Comparison of ENCODE assay signal across 7 cellular contexts in the genomic region with DNA sequence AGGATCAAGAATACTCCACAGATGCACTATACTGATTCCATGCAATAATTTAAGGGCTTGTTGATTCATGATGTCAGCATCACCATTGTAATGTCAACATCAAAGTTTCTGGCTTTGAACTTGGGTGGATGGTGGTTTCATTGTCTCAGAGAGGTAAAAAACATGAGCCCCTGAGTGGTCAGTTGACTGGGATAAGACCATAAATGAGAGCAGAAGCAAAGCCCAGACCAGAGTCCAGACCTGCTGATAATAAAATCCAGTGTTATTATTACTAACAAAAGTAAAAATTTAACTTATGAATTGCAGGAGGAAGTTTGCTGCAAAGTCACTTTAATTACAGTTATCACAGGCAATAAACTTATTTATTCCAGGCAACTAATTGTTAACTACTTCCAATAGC.
"Had no signal": no experiment of that assay in that cellular context is flagged by ENCODE, and none has a peak within 500 bp of the region (broad histone marks: within the 10 kb centered on the region; RNA-seq: fewer than 3 reads in every experiment).

No MANE protein-coding gene starts in this region.

- H3K27ac Mint-ChIP-seq: GM23338, IgD-negative memory B cell had no signal

- H3K9me3 Mint-ChIP-seq: GM23338, H9 had no signal

- ATAC-seq: GM23338 had no signal

- H3K27me3 Mint-ChIP-seq: IgD-negative memory B cell had no signal

- DNase-seq: H9, HCEC 1CT had no signal

- FAIRE-seq: H1, H54, HTR-8/SVneo had no signal

- H3K4me1 Mint-ChIP-seq: GM23338, IgD-negative memory B cell had no signal

- H3K4me3 ChIP-seq: GM23338 had no signal

- H3K4me3 Mint-ChIP-seq: GM23338, H9, IgD-negative memory B cell had no signal

- H3K36me3 Mint-ChIP-seq: IgD-negative memory B cell had no signal
